ENCODE assay signal across 8 cellular contexts in the genomic region with DNA sequence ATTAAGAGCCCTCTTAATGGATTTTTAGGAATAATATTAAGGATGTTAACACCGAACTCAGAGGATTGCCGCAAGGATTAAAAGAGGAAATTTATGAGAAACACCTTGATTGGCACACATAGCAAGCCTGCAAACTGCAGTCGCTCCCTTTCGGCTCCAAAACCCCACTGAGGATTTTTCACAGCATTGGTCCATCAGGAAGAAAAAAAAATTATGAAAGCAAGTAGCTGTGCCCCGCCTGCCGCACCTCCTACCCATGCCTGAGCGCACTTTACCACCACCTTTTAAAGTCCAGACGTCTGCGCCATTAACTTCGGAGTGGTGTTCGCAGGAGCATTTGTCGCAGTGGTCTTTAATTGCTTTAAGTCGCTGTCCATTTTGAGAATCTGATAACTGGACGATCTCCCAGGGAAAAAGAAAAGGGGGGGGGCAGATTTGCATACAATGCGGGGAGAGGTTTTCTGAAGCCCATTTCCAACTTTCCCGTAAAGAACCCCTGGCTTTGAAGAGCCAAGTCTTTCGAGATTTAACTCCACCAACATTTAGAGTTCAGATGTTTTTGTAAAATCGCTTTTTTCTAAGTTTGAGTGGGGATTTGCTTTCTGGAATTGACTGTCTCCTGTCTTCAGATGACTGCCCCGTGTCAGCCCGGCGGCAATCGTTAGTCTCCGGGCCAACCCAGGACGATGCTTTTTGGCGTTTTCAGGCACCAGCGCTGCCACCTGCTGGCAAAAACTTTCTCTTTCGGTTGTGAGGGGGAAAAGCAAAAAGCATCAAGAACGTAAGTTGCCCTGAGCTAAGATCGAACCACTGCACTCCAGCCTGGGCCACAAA. TPM values are rescaled to one million over a fixed set of nuclear protein-coding genes. Genes with fewer than 3 reads are reported as not detected.
DNase-seq lines count a peak whose midpoint lies in the region; TF ChIP-seq lines count a peak whose summit lies in the region.

No MANE protein-coding gene starts in this region.

- intact Hi-C loops in transverse colon (cut with DNase I; ENCODE audit: low total_unique reads): loop anchor here (2.0 kb wide), 1 partner anchor 45 kb away; no protein-coding TSS in a partner anchor

- H4K12ac ChIP-seq in trophoblast cell (ENCODE audit: low read depth, low read length): no peak overlapping the region

- H3K18ac ChIP-seq in trophoblast cell (ENCODE audit: low read length): no peak overlapping the region

- peak overlapping the region; percentile 23 for H2AFZ ChIP-seq in trophoblast cell (ENCODE audit: insufficient read depth, low read length, poor library complexity)

- H3K9me3 ChIP-seq in cardiac muscle cell (ENCODE audit: low read depth) (no peaks in the 10 kb centered on the region), trophoblast cell (ENCODE audit: insufficient read depth, low read depth, low read length) (peaks cover 1% of the 10 kb centered on the region), transverse colon (no peaks in the 10 kb centered on the region)

- peak; percentile 40 for TF ChIP-seq POLR2A in transverse colon (IDR thresholded peaks at IDR 0.05)

- H3K4me2 ChIP-seq in trophoblast cell (ENCODE audit: low read length): peak overlapping the region; percentile 94

- no peak overlapping the region for H4K8ac ChIP-seq in trophoblast cell (ENCODE audit: low read depth, low read length)

- no CpG with 5 or more reads among the region's 29 CpGs for WGBS in trophoblast cell (ENCODE audit: extremely low coverage, insufficient coverage, insufficient read length)
- WGBS in transverse colon (ENCODE audit: low coverage in 1 of 2), 2 donors: 0 to 1% methylated on average over 7 to 29 of the region's 29 CpGs

- H3K27me3 ChIP-seq in cardiac muscle cell: peaks cover 81% of the 10 kb centered on the region
- peaks cover 26% of the 10 kb centered on the region for H3K27me3 ChIP-seq in trophoblast cell (ENCODE audit: insufficient read depth, low read length)
- H3K27me3 ChIP-seq in transverse colon: peaks cover 15% of the 10 kb centered on the region

- no peak overlapping the region for H3K9ac ChIP-seq in trophoblast cell (ENCODE audit: low read length)

- peak overlapping the region; percentile 100 for H3K27ac Mint-ChIP-seq in activated naive CD8-positive, alpha-beta T cell

- H3K4me1 ChIP-seq in cardiac muscle cell (ENCODE audit: low read depth): peaks cover 10% of the 10 kb centered on the region
- peaks cover 5 to 6% of the 10 kb centered on the region in 2 experiments for H3K4me1 ChIP-seq in trophoblast cell (ENCODE audit: control insufficient read depth in 1 of 2, insufficient read depth in 2 of 2, low read length in 2 of 2)
- H3K4me1 ChIP-seq in transverse colon: peaks cover 0 to 25% (median 14%) of the 10 kb centered on the region in 4 donors

- no peaks in the 10 kb centered on the region for H3K36me3 Mint-ChIP-seq in activated naive CD8-positive, alpha-beta T cell

- no peaks in the 10 kb centered on the region for H3K9me3 Mint-ChIP-seq in activated naive CD8-positive, alpha-beta T cell (ENCODE audit: low read depth)

- peaks cover 4% of the 10 kb centered on the region for H3K79me1 ChIP-seq in trophoblast cell (ENCODE audit: low read length)

- peak; percentile 78 for DNase-seq in G401 (ENCODE audit: low spot score)
- peak; percentile 26 for DNase-seq in GOT3 (lab: John Stamatoyannopoulos, UW)
- peak; percentile 90 for DNase-seq in SKM-1 treated with dmso at 0.1 percent for 144 hours (lab: John Stamatoyannopoulos, UW; ENCODE audit: unreplicated experiment)
- peak; percentile 82 to 85 for DNase-seq in cardiac muscle cell (ENCODE audit: low read depth in 1 of 2, low spot score in 1 of 2)
- peak; percentile 87 to 95 for DNase-seq in trophoblast cell
- peak; percentile 92 for DNase-seq in transverse colon

- no peak for TF ChIP-seq EP300 in transverse colon (IDR thresholded peaks at IDR 0.05; ENCODE audit: low read depth)

- H3K27ac ChIP-seq in cardiac muscle cell (no peak overlapping the region), trophoblast cell (ENCODE audit: low read depth, low read length) (no peak overlapping the region), transverse colon (peak overlapping the region; percentile 76 to 92 (median 86))

- H3K23ac ChIP-seq in trophoblast cell (ENCODE audit: low read length): no peak overlapping the region

- peak; percentile 71 for TF ChIP-seq CTCF in LNCAP (IDR thresholded peaks at IDR 0.05)
- TF ChIP-seq CTCF in cardiac muscle cell (IDR thresholded peaks at IDR 0.05; ENCODE audit: low read depth, low read length): peak; percentile 78
- TF ChIP-seq CTCF in transverse colon (IDR thresholded peaks at IDR 0.05): peak; percentile 65 to 85 (median 72)

- in situ Hi-C loops in G401 (cut with HindIII; ENCODE audit: low sequenced_read_pairs): no loop called here
- in situ Hi-C loops in transverse colon (cut with MboI; ENCODE audit: low pct_ligation_motif_present in 1 of 4, low pct_unique_long_range_greater_than_20kb in 1 of 4, low sequenced_read_pairs in 3 of 4): no loop called here

- peaks cover 70% of the 10 kb centered on the region for H3K4me1 Mint-ChIP-seq in activated naive CD8-positive, alpha-beta T cell (ENCODE audit: low read depth)

- H2BK120ac ChIP-seq in trophoblast cell (ENCODE audit: insufficient read depth, low read length, poor library complexity): no peak overlapping the region

- H3K14ac ChIP-seq in trophoblast cell (ENCODE audit: low read length): no peak overlapping the region

- no peak overlapping the region for H4K91ac ChIP-seq in trophoblast cell (ENCODE audit: low read depth, low read length)

- H3K36me3 ChIP-seq in cardiac muscle cell (no peaks in the 10 kb centered on the region), trophoblast cell (ENCODE audit: control insufficient read depth in 1 of 2, insufficient read depth in 2 of 2, low read length in 2 of 2) (peaks cover 0 to 2% of the 10 kb centered on the region in 2 experiments), transverse colon (no peaks in the 10 kb centered on the region)

- H2AK5ac ChIP-seq in trophoblast cell (ENCODE audit: low read length): no peak overlapping the region

- H3K4me3 ChIP-seq in cardiac muscle cell: peak overlapping the region; percentile 39
- no peak overlapping the region for H3K4me3 ChIP-seq in trophoblast cell (ENCODE audit: low read depth, low read length)
- peak overlapping the region; percentile 45 to 75 (median 65) for H3K4me3 ChIP-seq in transverse colon

- no peaks in the 10 kb centered on the region for H3K27me3 Mint-ChIP-seq in activated naive CD8-positive, alpha-beta T cell

- H3K79me2 ChIP-seq in trophoblast cell (ENCODE audit: control insufficient read depth, insufficient read depth, low read length, poor library complexity): peaks cover 2% of the 10 kb centered on the region

- H3K4ac ChIP-seq in trophoblast cell (ENCODE audit: low read depth, low read length): no peak overlapping the region

- no peak overlapping the region for H2BK5ac ChIP-seq in trophoblast cell (ENCODE audit: low read depth, low read length, poor library complexity)

- no peak overlapping the region for H2BK12ac ChIP-seq in trophoblast cell (ENCODE audit: low read length)

- peak overlapping the region; percentile 97 for H3K4me3 Mint-ChIP-seq in activated naive CD8-positive, alpha-beta T cell

RNA-seq across cellular contexts. Expression of a gene that starts 0.9 kb away (rescaled TPM):
- total RNA-seq in G401 (2014; rRNA removed; shearing (Covaris generic)): 5.5 and 9.9 TPM in 2 replicates
- total RNA-seq in cardiac muscle cell (not detected in 2 replicates), transverse colon (100 to 1,000 TPM in 2 of 4 donors, 10 to 100 TPM in 2; 21.3 to 230 (median 76.5) TPM)
- not detected in 2 replicates for polyA plus RNA-seq in cardiac muscle cell
- 10.7 and 12.4 TPM in 2 replicates for polyA plus RNA-seq in trophoblast cell (2013)

RNA-seq across cellular contexts. Expression of a gene that starts 23.7 kb away (rescaled TPM):
- total RNA-seq in G401 (2014; rRNA removed; shearing (Covaris generic)): 1,848 and 2,842 TPM in 2 replicates
- 1,740 and 1,976 TPM in 2 replicates for total RNA-seq in cardiac muscle cell
- 1,175 and 1,282 TPM in 2 replicates for polyA plus RNA-seq in cardiac muscle cell
- polyA plus RNA-seq in trophoblast cell (2013): 2,539 and 2,657 TPM in 2 replicates
- 1,000 to 10,000 TPM; 1,619 to 4,787 (median 3,693) TPM for total RNA-seq in transverse colon

Comparison
In these comparisons a context has a peak if more than half of its experiments do, and no peak if none do; other contexts are left out.
1. DNase-seq: peak in every context shown above with its lines; median percentile 92 in transverse colon; 91 in trophoblast cell; 90 in SKM-1 treated with dmso at 0.1 percent for 144 hours; 84 in cardiac muscle cell; 78 in G401; 26 in GOT3.
2. H3K27ac ChIP-seq: peak in transverse colon (4 of 4); none in cardiac muscle cell (single experiment) and trophoblast cell (single experiment).
3. Peak in every context shown above with its lines, with median percentiles within 50 percentile points of each other: CTCF ChIP-seq.